Comparison of ENCODE assay signal across 8 cellular contexts in the genomic region with DNA sequence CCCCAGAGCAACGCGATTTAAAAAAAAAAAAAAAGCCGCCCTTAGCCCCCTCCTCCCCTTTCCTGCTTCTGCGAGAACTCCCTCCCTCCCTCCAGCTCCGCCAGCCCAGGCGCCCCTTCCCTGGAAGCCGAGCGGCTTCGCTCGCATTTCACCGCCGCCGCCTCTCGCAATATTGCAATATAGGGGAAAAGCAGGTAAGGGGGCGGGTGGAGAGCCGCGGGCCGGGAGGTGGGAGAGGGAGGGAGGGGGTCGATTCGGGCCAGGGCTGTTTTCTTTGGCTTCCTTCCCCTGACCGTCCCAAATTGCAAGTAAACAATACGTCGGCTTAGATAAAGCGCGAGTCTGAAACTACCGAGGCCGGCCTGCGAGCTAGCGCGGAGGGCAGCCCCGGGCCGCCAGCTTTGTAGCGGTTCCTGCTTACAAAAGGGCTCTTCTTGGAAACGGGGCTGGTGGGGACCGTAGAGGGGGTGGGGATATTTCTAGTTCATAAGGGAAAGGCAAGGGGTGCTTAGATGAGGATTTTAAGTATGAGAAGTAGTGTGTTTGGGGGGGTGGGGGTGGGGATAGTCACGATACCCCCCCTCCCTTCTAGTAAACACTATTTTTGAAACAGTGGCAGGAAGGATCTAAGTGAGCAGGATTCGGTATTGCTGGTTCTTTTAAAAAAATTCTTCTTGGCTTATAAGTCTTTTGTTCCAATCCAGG. TPM values are rescaled to one million over a fixed set of nuclear protein-coding genes. Genes with fewer than 3 reads are reported as not detected.
DNase-seq lines count a peak whose midpoint lies in the region; ATAC-seq, FAIRE-seq and TF ChIP-seq lines count a peak whose summit lies in the region.

No MANE protein-coding gene starts in this region.

- no peak overlapping the region for H3K27ac ChIP-seq in CD4-positive, CD25-positive, alpha-beta regulatory T cell (ENCODE audit: insufficient read depth, low read length, poor library complexity, severe bottlenecking)
- peak overlapping the region; percentile 71 to 96 (median 91) for H3K27ac ChIP-seq in adrenal gland
- peak overlapping the region; percentile 89 to 98 (median 93) for H3K27ac ChIP-seq in heart left ventricle
- H3K27ac ChIP-seq in pancreas, result peak overlapping the region; percentile 87 to 97 (median 95)

- intact Hi-C loops in adrenal gland (cut with DNase I) (loop anchor here (10.0 kb wide), 1 partner anchor 626 kb away; no protein-coding TSS in a partner anchor), heart left ventricle (cut with DNase I) (loop anchor here in 8 of 10 donors (5.0 to 10.0 kb wide), 9 partner anchors 174 to 736 kb away; no protein-coding TSS in a partner anchor), pancreas (cut with DNase I) (no loop called here)

- peak overlapping the region; percentile 76 for H3K4me3 ChIP-seq in CD4-positive, CD25-positive, alpha-beta regulatory T cell (ENCODE audit: low read depth, low read length)
- H3K4me3 ChIP-seq in adrenal gland (peak overlapping the region; percentile 24 to 94 (median 78)), heart left ventricle (peak overlapping the region; percentile 71 to 88 (median 80)), pancreas (peak overlapping the region; percentile 59 to 80 (median 65))

- peak in 1 of 2 donors; percentile 3 for ATAC-seq in CD4-positive, CD25-positive, alpha-beta regulatory T cell (ENCODE audit: low read depth in 2 of 2)
- peak; percentile 0 for ATAC-seq in HG02943 (IDR thresholded peaks at IDR 0.05; ENCODE audit: low read depth, unreplicated experiment)
- ATAC-seq in heart left ventricle, result peak in 2 of 4 donors; percentile 6 to 21
- peak; percentile 13 to 41 (median 25) for ATAC-seq in pancreas
- no peak for ATAC-seq in GM21619 (IDR thresholded peaks at IDR 0.05; ENCODE audit: unreplicated experiment)
- no peak for ATAC-seq in HG02970 (IDR thresholded peaks at IDR 0.05; ENCODE audit: low FRiP score, unreplicated experiment)

- H3K36me3 ChIP-seq in CD4-positive, CD25-positive, alpha-beta regulatory T cell (ENCODE audit: control insufficient read depth, insufficient read depth, low read length), result no peaks in the 10 kb centered on the region
- H3K36me3 ChIP-seq in adrenal gland (replicated peaks in 1 of 2), result no peaks in the 10 kb centered on the region
- peaks cover 0 to 6% (median 0%) of the 10 kb centered on the region in 9 donors for H3K36me3 ChIP-seq in heart left ventricle
- no peaks in the 10 kb centered on the region for H3K36me3 ChIP-seq in pancreas

- FAIRE-seq in pancreas (lab: Jason Lieb, UNC), result no peak

- 0 to 1% (median 0%) methylated on average over 16 to 37 of the region's 37 CpGs for WGBS in adrenal gland, 4 donors
- WGBS in heart left ventricle, 4 donors, result 0% methylated on average over 34 to 37 of the region's 37 CpGs
- 0% methylated on average over 34 to 37 of the region's 37 CpGs for WGBS in pancreas, 2 donors

- H3K4me1 Mint-ChIP-seq in CD4-positive, CD25-positive, alpha-beta regulatory T cell, result peaks cover 26 to 61% (median 38%) of the 10 kb centered on the region in 4 donors

- H3K27ac Mint-ChIP-seq in CD4-positive, CD25-positive, alpha-beta regulatory T cell, result peak overlapping the region; percentile 17 to 83 (median 36)

- DNase-seq in CD4-positive, CD25-positive, alpha-beta regulatory T cell, result peak in 1 of 3 donors; percentile 44
- DNase-seq in SK-MEL-5 (ENCODE audit: low read depth, low spot score) (peak; percentile 28), adrenal gland (peak; percentile 41 to 73 (median 56)), heart left ventricle (peak; percentile 46 to 77 (median 55)), pancreas (peak; percentile 57 to 84 (median 64))

- H3K36me3 Mint-ChIP-seq in CD4-positive, CD25-positive, alpha-beta regulatory T cell, result no peaks in the 10 kb centered on the region

- in situ Hi-C loops in SK-MEL-5 (cut with HindIII; ENCODE audit: low pct_unique_long_range_greater_than_20kb, low sequenced_read_pairs), result no loop called here

- peaks cover 0 to 15% (median 0%) of the 10 kb centered on the region in 7 donors for H3K9me3 Mint-ChIP-seq in CD4-positive, CD25-positive, alpha-beta regulatory T cell

- TF ChIP-seq CTCF in adrenal gland (IDR thresholded peaks at IDR 0.05) (no peak), heart left ventricle (IDR thresholded peaks at IDR 0.05) (no peak), pancreas (IDR thresholded peaks at IDR 0.05) (no peak)

- peaks cover 44% of the 10 kb centered on the region for H3K4me1 ChIP-seq in CD4-positive, CD25-positive, alpha-beta regulatory T cell (ENCODE audit: control insufficient read depth, insufficient read depth, low read length, poor library complexity, severe bottlenecking)
- peaks cover 14 to 29% of the 10 kb centered on the region in 2 donors for H3K4me1 ChIP-seq in adrenal gland (replicated peaks in 1 of 2)
- peaks cover 3 to 40% (median 20%) of the 10 kb centered on the region in 12 donors for H3K4me1 ChIP-seq in heart left ventricle
- H3K4me1 ChIP-seq in pancreas, result peaks cover 2 to 24% (median 6%) of the 10 kb centered on the region in 3 donors

- TF ChIP-seq POLR2A in adrenal gland (IDR thresholded peaks at IDR 0.05) (no peak), heart left ventricle (IDR thresholded peaks at IDR 0.05) (no peak)

- H3K27me3 ChIP-seq in CD4-positive, CD25-positive, alpha-beta regulatory T cell (ENCODE audit: control insufficient read depth, insufficient read depth, low read length), result peaks cover 52% of the 10 kb centered on the region
- H3K27me3 ChIP-seq in adrenal gland, result no peaks in the 10 kb centered on the region
- H3K27me3 ChIP-seq in heart left ventricle, result no peaks in the 10 kb centered on the region
- no peaks in the 10 kb centered on the region for H3K27me3 ChIP-seq in pancreas

- H3K4me3 Mint-ChIP-seq in CD4-positive, CD25-positive, alpha-beta regulatory T cell, result peak overlapping the region; percentile 87 to 94 (median 92)

- H3K27me3 Mint-ChIP-seq in CD4-positive, CD25-positive, alpha-beta regulatory T cell, result peaks cover 68% of the 10 kb centered on the region

- peaks cover 0 to 6% of the 10 kb centered on the region in 2 experiments for H3K9me3 ChIP-seq in CD4-positive, CD25-positive, alpha-beta regulatory T cell (ENCODE audit: control insufficient read depth in 2 of 2, low read length in 2 of 2)
- H3K9me3 ChIP-seq in adrenal gland (replicated peaks in 1 of 3) (no peaks in the 10 kb centered on the region), heart left ventricle (no peaks in the 10 kb centered on the region), pancreas (no peaks in the 10 kb centered on the region)

RNA-seq across cellular contexts. Expression of gene LMO4, which starts 0.5 kb away (rescaled TPM):
- 10.3 TPM for total RNA-seq in CD4-positive, CD25-positive, alpha-beta regulatory T cell
- polyA plus RNA-seq in CD4-positive, CD25-positive, alpha-beta regulatory T cell, result 1 to 10 TPM; 2.8 to 5.7 (median 3.8) TPM
- total RNA-seq in SK-MEL-5 (2014; rRNA removed; shearing (Covaris generic)), result 13.7 and 17.6 TPM in 2 replicates
- polyA plus RNA-seq in SK-MEL-5 (2015; cell fraction: cytosol; rRNA removed), result 32.9 and 33.4 TPM in 2 replicates
- polyA plus RNA-seq in SK-MEL-5 (2015; cell fraction: nucleus; rRNA removed), result 28.1 and 37.8 TPM in 2 replicates
- total RNA-seq in adrenal gland (10 to 100 TPM; 10.3 to 26.9 (median 22.1) TPM), heart left ventricle (10 to 100 TPM; 23.3 to 60.7 (median 29.6) TPM), pancreas (10 to 100 TPM; 10.5 to 35.1 (median 19.3) TPM)
- polyA plus RNA-seq in adrenal gland (10 to 100 TPM; 16.2 to 21.6 (median 21.1) TPM), heart left ventricle (10 to 100 TPM; 23.7 to 49.0 TPM), pancreas (10 to 100 TPM; 20.1 to 22.8 TPM)

Comparison
In these comparisons a context has a peak if more than half of its experiments do, and no peak if none do; other contexts are left out.
1. ATAC-seq: peak in HG02943 (single experiment) and pancreas (4 of 4); none in GM21619 (single experiment) and HG02970 (single experiment).
2. intact Hi-C loops: an anchor here in adrenal gland (10.0 kb wide) and heart left ventricle (5.0 to 10.0 kb wide); none called in pancreas.
3. Peak in every context shown above with its lines, with median percentiles within 50 percentile points of each other: H3K4me3 ChIP-seq.